Comparison of ENCODE assay signal across 25 cellular contexts in genomic region chr17:33637534-33637933, GRCh38.
DNase-seq lines count a peak whose midpoint lies in the region; ATAC-seq and TF ChIP-seq lines count a peak whose summit lies in the region.
"Had no signal": no experiment of that assay in that cellular context is flagged by ENCODE, and none has a peak within 500 bp of the region (broad histone marks: within the 10 kb centered on the region; RNA-seq: fewer than 3 reads in every experiment).

No MANE protein-coding gene starts in this region.

- POLR2A ChIA-PET in T-cell (lab: Charles Lee) (no interaction called here), MCF 10A (lab: Yijun Ruan, JAX) (no interaction called here)

- ATAC-seq in activated CD8-positive, alpha-beta memory T cell treated with anti-CD3 and anti-CD28 coated beads, Interleukin-2, amount 10 ng/mL, durations not matched to agents 7 days and 5 days = no peak
- no peak for ATAC-seq in T-cell (replicated peaks in 1 of 4)
- ATAC-seq in activated T-helper 17 cell treated with anti-CD3 and anti-CD28 coated beads, Interleukin-2, amount 50 U/mL, for 72 hours (replicated peaks) = no peak
- ATAC-seq: GM12878, GM23338 had no signal

- CTCF ChIA-PET in activated CD8-positive, alpha-beta memory T cell treated with anti-CD3 and anti-CD28 coated beads, Interleukin-2, amount 10 ng/mL, durations not matched to agents 7 days and 5 days (lab: Charles Lee) = no interaction called here
- CTCF ChIA-PET in T-cell (lab: Charles Lee) = no interaction called here
- CTCF ChIA-PET in MCF 10A (lab: Yijun Ruan, JAX) = no interaction called here

- TF ChIP-seq CTCF in mesothelial cell of epicardium (IDR thresholded peaks at IDR 0.05; ENCODE audit: unreplicated experiment) (no peak), MCF 10A (IDR thresholded peaks at IDR 0.05; ENCODE audit: unreplicated experiment) (no peak)

- no TSS peak for BruUV-seq in MCF 10A (replicated peaks; lab: Mats Ljungman, UMichigan)

- peak overlapping the region; percentile 41 for H3K4me3 Mint-ChIP-seq in activated CD8-positive, alpha-beta memory T cell treated with anti-CD3 and anti-CD28 coated beads, Interleukin-2, amount 10 ng/mL, durations not matched to agents 7 days and 5 days
- H3K4me3 Mint-ChIP-seq in T-cell = peak overlapping the region in 1 of 3 donors; percentile 39
- peak overlapping the region; percentile 47 for H3K4me3 Mint-ChIP-seq in activated T-helper 17 cell treated with anti-CD3 and anti-CD28 coated beads, Interleukin-2, amount 50 U/mL, for 72 hours
- no peak overlapping the region for H3K4me3 Mint-ChIP-seq in mesothelial cell of epicardium
- no peak overlapping the region for H3K4me3 Mint-ChIP-seq in MCF 10A (ENCODE audit: unreplicated experiment)
- H3K4me3 Mint-ChIP-seq: CD4-positive, alpha-beta T cell; GM23338; H9 had no signal

- peaks cover 5% of the 10 kb centered on the region for H3K9me3 Mint-ChIP-seq in activated CD8-positive, alpha-beta memory T cell treated with anti-CD3 and anti-CD28 coated beads, Interleukin-2, amount 10 ng/mL, durations not matched to agents 7 days and 5 days (ENCODE audit: low read depth)
- H3K9me3 Mint-ChIP-seq in T-cell (peaks cover 14 to 17% (median 16%) of the 10 kb centered on the region in 3 donors), mesothelial cell of epicardium (peaks cover 7% of the 10 kb centered on the region), MCF 10A (ENCODE audit: unreplicated experiment) (peaks cover 32% of the 10 kb centered on the region)
- H3K9me3 Mint-ChIP-seq in activated T-helper 17 cell treated with anti-CD3 and anti-CD28 coated beads, Interleukin-2, amount 50 U/mL, for 72 hours = peaks cover 29% of the 10 kb centered on the region

- no peaks in the 10 kb centered on the region for H3K27me3 Mint-ChIP-seq in activated CD8-positive, alpha-beta memory T cell treated with anti-CD3 and anti-CD28 coated beads, Interleukin-2, amount 10 ng/mL, durations not matched to agents 7 days and 5 days
- peaks cover 3 to 11% of the 10 kb centered on the region in 2 donors for H3K27me3 Mint-ChIP-seq in T-cell
- peaks cover 2% of the 10 kb centered on the region for H3K27me3 Mint-ChIP-seq in activated T-helper 17 cell treated with anti-CD3 and anti-CD28 coated beads, Interleukin-2, amount 50 U/mL, for 72 hours
- H3K27me3 Mint-ChIP-seq in mesothelial cell of epicardium (ENCODE audit: low read depth) = peaks cover 49% of the 10 kb centered on the region
- H3K27me3 Mint-ChIP-seq in MCF 10A (ENCODE audit: insufficient read depth, unreplicated experiment) = no peaks in the 10 kb centered on the region

- intact Hi-C loops in MCF 10A (cut with micrococcal nuclease) = no loop called here

- peaks cover 5% of the 10 kb centered on the region for H3K36me3 Mint-ChIP-seq in activated CD8-positive, alpha-beta memory T cell treated with anti-CD3 and anti-CD28 coated beads, Interleukin-2, amount 10 ng/mL, durations not matched to agents 7 days and 5 days
- no peaks in the 10 kb centered on the region for H3K36me3 Mint-ChIP-seq in T-cell
- H3K36me3 Mint-ChIP-seq in activated T-helper 17 cell treated with anti-CD3 and anti-CD28 coated beads, Interleukin-2, amount 50 U/mL, for 72 hours (ENCODE audit: low read depth) = no peaks in the 10 kb centered on the region
- no peaks in the 10 kb centered on the region for H3K36me3 Mint-ChIP-seq in mesothelial cell of epicardium
- H3K36me3 Mint-ChIP-seq in MCF 10A (ENCODE audit: insufficient read depth, unreplicated experiment) = no peaks in the 10 kb centered on the region

- no peak for DNase-seq in activated CD8-positive, alpha-beta memory T cell treated with anti-CD3 and anti-CD28 coated beads, Interleukin-2, amount 10 ng/mL, durations not matched to agents 7 days and 5 days
- DNase-seq in activated CD8-positive, alpha-beta memory T cell treated with anti-CD3 and anti-CD28 coated beads, Interleukin-2, amount 50 U/mL, for 4 hours = no peak
- peak; percentile 13 for DNase-seq in HT-29 (ENCODE audit: low spot score)
- DNase-seq in T-cell = no peak
- DNase-seq in mesothelial cell of epicardium (ENCODE audit: low spot score in 2 of 2, unreplicated experiment in 2 of 2) = no peak
- no peak for DNase-seq in MCF 10A (ENCODE audit: unreplicated experiment)
- DNase-seq in activated effector memory CD4-positive, alpha-beta T cell treated with Interleukin-2 at 50 U/mL for 16 hours = no peak
- DNase-seq: CD4-positive, alpha-beta T cell; COR-L47; EL; GDM1; H9; KG1; NCI-H1048; NCI-H1417; NCI-H1694; NCI-H2029 treated with DMSO at 0.1 percent for 48 hours; NCI-H446 treated with DMSO at 0.1 percent for 48 hours; NCI-H526; NCI-H82; Right ventricle myocardium superior; RPMI8226 had no signal

- H3K27ac Mint-ChIP-seq in activated CD8-positive, alpha-beta memory T cell treated with anti-CD3 and anti-CD28 coated beads, Interleukin-2, amount 10 ng/mL, durations not matched to agents 7 days and 5 days = peak overlapping the region; percentile 58
- H3K27ac Mint-ChIP-seq in T-cell (peak overlapping the region; percentile 28), mesothelial cell of epicardium (no peak overlapping the region), MCF 10A (ENCODE audit: low read depth, unreplicated experiment) (no peak overlapping the region)
- H3K27ac Mint-ChIP-seq in activated T-helper 17 cell treated with anti-CD3 and anti-CD28 coated beads, Interleukin-2, amount 50 U/mL, for 72 hours = no peak overlapping the region
- H3K27ac Mint-ChIP-seq: CD4-positive, alpha-beta T cell; GM23338 had no signal

- H3K4me1 Mint-ChIP-seq in activated CD8-positive, alpha-beta memory T cell treated with anti-CD3 and anti-CD28 coated beads, Interleukin-2, amount 10 ng/mL, durations not matched to agents 7 days and 5 days = peaks cover 14% of the 10 kb centered on the region
- H3K4me1 Mint-ChIP-seq in T-cell (peaks cover 8 to 12% (median 11%) of the 10 kb centered on the region in 3 donors), mesothelial cell of epicardium (peaks cover 4% of the 10 kb centered on the region), MCF 10A (ENCODE audit: insufficient read depth, unreplicated experiment) (no peaks in the 10 kb centered on the region)
- peaks cover 7% of the 10 kb centered on the region for H3K4me1 Mint-ChIP-seq in activated T-helper 17 cell treated with anti-CD3 and anti-CD28 coated beads, Interleukin-2, amount 50 U/mL, for 72 hours

Comparison
In these comparisons a context has a peak if more than half of its experiments do, and no peak if none do; other contexts are left out.
1. H3K27ac Mint-ChIP-seq: peak in activated CD8-positive, alpha-beta memory T cell treated with anti-CD3 and anti-CD28 coated beads, Interleukin-2, amount 10 ng/mL, durations not matched to agents 7 days and 5 days (single experiment) and T-cell (2 of 2); none in activated T-helper 17 cell treated with anti-CD3 and anti-CD28 coated beads, Interleukin-2, amount 50 U/mL, for 72 hours (single experiment), mesothelial cell of epicardium (single experiment) and MCF 10A (single experiment).
2. H3K4me3 Mint-ChIP-seq: peak in activated CD8-positive, alpha-beta memory T cell treated with anti-CD3 and anti-CD28 coated beads, Interleukin-2, amount 10 ng/mL, durations not matched to agents 7 days and 5 days (single experiment) and activated T-helper 17 cell treated with anti-CD3 and anti-CD28 coated beads, Interleukin-2, amount 50 U/mL, for 72 hours (single experiment); none in mesothelial cell of epicardium (single experiment) and MCF 10A (single experiment).